ENCODE assay signal across 15 cellular contexts in the genomic region with DNA sequence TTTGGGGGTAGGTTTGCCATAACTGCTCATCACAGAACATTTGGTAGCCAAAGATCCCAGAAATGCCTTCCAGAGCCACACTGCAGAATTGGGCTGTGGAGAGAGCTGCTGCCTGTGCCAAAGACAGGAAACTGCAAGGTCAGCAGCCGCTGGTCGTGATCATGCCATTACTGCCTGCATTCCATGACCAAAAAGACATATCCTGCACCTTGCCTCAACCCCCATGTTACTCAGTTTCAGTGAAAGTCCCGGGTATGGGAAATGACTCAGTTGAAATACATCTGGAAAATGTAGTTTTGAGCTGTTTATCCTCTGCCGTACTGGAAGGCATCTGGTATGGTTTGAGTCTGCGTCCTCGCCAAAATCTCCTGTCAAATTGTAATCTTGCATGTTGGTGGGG.
A peak's percentile ranks its signal among the peaks of the same experiment; 100 is the strongest.
DNase-seq lines count a peak whose midpoint lies in the region; ATAC-seq, FAIRE-seq and TF ChIP-seq lines count a peak whose summit lies in the region.
"Had no signal": no experiment of that assay in that cellular context is flagged by ENCODE, and none has a peak within 500 bp of the region (broad histone marks: within the 10 kb centered on the region; RNA-seq: fewer than 3 reads in every experiment).

No MANE protein-coding gene starts in this region.

- no peak for DNase-seq in A549 (ENCODE audit: low read depth in 1 of 2, low spot score in 1 of 2)
- DNase-seq in HPDE6-E6E7 (ENCODE audit: extremely low spot score), result peak; percentile 25
- peak; percentile 61 for DNase-seq in astrocyte of the spinal cord (ENCODE audit: low read depth, low spot score)
- DNase-seq in hepatocyte (ENCODE audit: low spot score), result peak; percentile 28
- no peak for DNase-seq in stimulated activated CD4-positive, alpha-beta T cell treated with anti-CD3 and anti-CD28 coated beads, Interleukin-15, amount 100 ng/mL, for 24 hours
- DNase-seq in NCI-H1417 (lab: John Stamatoyannopoulos, UW), result no peak
- no peak for DNase-seq in iPS-NIHi11 (ENCODE audit: low spot score)
- DNase-seq in OCI-LY7 (ENCODE audit: low spot score), result no peak
- DNase-seq: activated gamma-delta T cell; dorsolateral prefrontal cortex; Karpas-422; natural killer cell; NCI-H510A; stimulated activated naive CD4-positive, alpha-beta T cell treated with Interleukin-2 at 50 U/mL for 16 hours had no signal

- no peak for TF ChIP-seq RAD21 in A549 (conservative IDR thresholded peaks at IDR 0.05 in 1 of 2, IDR thresholded peaks at IDR 0.05 in 1 of 2)

- WGBS in A549 (ENCODE audit: missing lambda C conversion rate), result 8% methylated on average over 6 of the region's 6 CpGs
- WGBS in hepatocyte (ENCODE audit: low lambda C conversion rate, missing lambda C conversion rate), result 43% methylated on average over 6 of the region's 6 CpGs

- H3K9me2 ChIP-seq in hepatocyte (replicated peaks; ENCODE audit: insufficient read depth), result no peaks in the 10 kb centered on the region
- H3K9me2 ChIP-seq in OCI-LY7 (ENCODE audit: insufficient read depth, low read length), result no peaks in the 10 kb centered on the region

- POLR2A ChIA-PET in A549 (lab: Yijun Ruan, JAX), result no interaction called here
- POLR2A ChIA-PET in OCI-LY7 (lab: Charles Lee), result no interaction called here

- no peaks in the 10 kb centered on the region for H3K9me3 ChIP-seq in A549
- no peaks in the 10 kb centered on the region for H3K9me3 ChIP-seq in hepatocyte (ENCODE audit: low read depth)
- no peaks in the 10 kb centered on the region for H3K9me3 ChIP-seq in OCI-LY7 (ENCODE audit: low read length)
- H3K9me3 ChIP-seq: HAP-1 had no signal

- H3K4me3 ChIP-seq in A549 (no peak overlapping the region), astrocyte of the spinal cord (ENCODE audit: low read depth, low read length) (no peak overlapping the region), hepatocyte (no peak overlapping the region), OCI-LY7 (ENCODE audit: low read depth, low read length, poor library complexity, severe bottlenecking) (no peak overlapping the region)
- H3K4me3 ChIP-seq: dorsolateral prefrontal cortex, HAP-1 had no signal

- no peak for FAIRE-seq in A549 (lab: Jason Lieb, UNC)

- H3K27me3 ChIP-seq in hepatocyte, result no peaks in the 10 kb centered on the region

- TF ChIP-seq CTCF in A549 (IDR thresholded peaks at IDR 0.05) (no peak), astrocyte of the spinal cord (IDR thresholded peaks at IDR 0.05; ENCODE audit: low read depth, low read length) (no peak), hepatocyte (IDR thresholded peaks at IDR 0.05; ENCODE audit: poor library complexity) (no peak), OCI-LY7 (conservative IDR thresholded peaks at IDR 0.05; ENCODE audit: low read length) (no peak)

- intact Hi-C loops in OCI-LY7 (cut with micrococcal nuclease; ENCODE audit: unreplicated experiment), result no loop called here

- no TSS peak for BruUV-seq in OCI-LY7 (replicated peaks; lab: Mats Ljungman, UMichigan)

- TF ChIP-seq EP300 in A549 (IDR thresholded peaks at IDR 0.05), result no peak

- ATAC-seq in A549, result no peak
- ATAC-seq: natural killer cell had no signal

- H3K4me1 ChIP-seq in A549, result no peaks in the 10 kb centered on the region
- no peaks in the 10 kb centered on the region for H3K4me1 ChIP-seq in hepatocyte (ENCODE audit: insufficient read depth)
- no peaks in the 10 kb centered on the region for H3K4me1 ChIP-seq in OCI-LY7 (ENCODE audit: insufficient read depth, low read length, poor library complexity, severe bottlenecking)
- H3K4me1 ChIP-seq: HAP-1 had no signal

- H3K27ac ChIP-seq in A549, result no peak overlapping the region
- H3K27ac ChIP-seq in hepatocyte, result no peak overlapping the region
- H3K27ac ChIP-seq in OCI-LY7 (ENCODE audit: low read depth, low read length, poor library complexity, severe bottlenecking), result no peak overlapping the region
- H3K27ac ChIP-seq: dorsolateral prefrontal cortex had no signal

- CTCF ChIA-PET in A549 (lab: Yijun Ruan, JAX), result no interaction called here
- CTCF ChIA-PET in OCI-LY7 (lab: Charles Lee; ENCODE audit: unreplicated experiment), result no interaction called here

- TF ChIP-seq POLR2A in A549 (IDR thresholded peaks at IDR 0.05; ENCODE audit: low read length), result no peak

- H3K36me3 ChIP-seq in hepatocyte (replicated peaks; ENCODE audit: insufficient read depth, low read depth) (no peaks in the 10 kb centered on the region), OCI-LY7 (ENCODE audit: insufficient read depth, low read length) (no peaks in the 10 kb centered on the region)
- H3K36me3 ChIP-seq: HAP-1 had no signal

- H3K79me2 ChIP-seq in hepatocyte (no peaks in the 10 kb centered on the region), OCI-LY7 (ENCODE audit: insufficient read depth, low read depth, low read length) (no peaks in the 10 kb centered on the region)

- no peak overlapping the region for H2AFZ ChIP-seq in hepatocyte
- no peak overlapping the region for H2AFZ ChIP-seq in OCI-LY7 (ENCODE audit: low read length)

- H3K4me2 ChIP-seq in A549 (no peak overlapping the region), hepatocyte (no peak overlapping the region), OCI-LY7 (ENCODE audit: low read length) (no peak overlapping the region)

- in situ Hi-C loops in astrocyte of the spinal cord (cut with HindIII; ENCODE audit: low sequenced_read_pairs), result no loop called here

- H4K20me1 ChIP-seq in hepatocyte (ENCODE audit: insufficient read depth, poor library complexity, severe bottlenecking) (no peaks in the 10 kb centered on the region), OCI-LY7 (ENCODE audit: insufficient read depth, low read length) (no peaks in the 10 kb centered on the region)

TF ChIP-seq in A549, 52 proteins besides CTCF, POLR2A, EP300 and RAD21:
- no peak for TF ChIP-seq HOXA7 (CRISPR knock-in tag; IDR thresholded peaks at IDR 0.05)
- no peak for TF ChIP-seq SREBF2 (IDR thresholded peaks at IDR 0.05)
- peak; percentile 79 for TF ChIP-seq MAFK (IDR thresholded peaks at IDR 0.05; ENCODE audit: partially characterized antibody)
- TF ChIP-seq KDM1A (IDR thresholded peaks at IDR 0.05; ENCODE audit: low read depth), result no peak

Comparison
In these comparisons a context has a peak if more than half of its experiments do, and no peak if none do; other contexts are left out.
1. DNase-seq: peak in HPDE6-E6E7 (single experiment), astrocyte of the spinal cord (single experiment) and hepatocyte (single experiment); none in A549 (0 of 2), stimulated activated CD4-positive, alpha-beta T cell treated with anti-CD3 and anti-CD28 coated beads, Interleukin-15, amount 100 ng/mL, for 24 hours (single experiment), NCI-H1417 (0 of 3), iPS-NIHi11 (single experiment) and OCI-LY7 (single experiment).